21 cellular contexts compared by ENCODE assay signal in the genomic region with DNA sequence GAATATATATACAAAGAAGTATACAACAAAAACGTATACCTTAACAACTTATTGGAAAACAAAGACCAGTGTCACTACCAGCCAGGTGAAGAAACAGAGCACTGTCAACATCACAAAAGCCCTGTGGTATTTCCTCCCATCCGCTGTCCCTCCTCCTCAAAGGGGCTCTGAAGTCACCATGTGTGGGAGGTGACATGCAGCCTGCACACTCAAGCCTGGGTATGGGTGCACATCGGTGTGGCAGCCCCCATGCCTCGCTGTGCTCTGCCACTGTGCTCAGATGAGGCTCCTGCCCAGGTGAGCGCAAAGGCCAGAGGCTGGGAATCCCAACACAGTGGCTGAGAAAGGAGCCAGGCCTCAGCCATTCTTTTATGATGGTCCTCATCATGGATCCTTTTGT.
DNase-seq lines count a peak whose midpoint lies in the region; ATAC-seq and TF ChIP-seq lines count a peak whose summit lies in the region.
"Had no signal": no experiment of that assay in that cellular context is flagged by ENCODE, and none has a peak within 500 bp of the region (broad histone marks: within the 10 kb centered on the region; RNA-seq: fewer than 3 reads in every experiment).

No MANE protein-coding gene starts in this region.

- 0 out of 2 replicates have a peak, but pooled peaks cover 8% of the 10 kb centered on the region for H3K79me2 ChIP-seq in MM.1S (ENCODE audit: low read length)

- peaks cover 2% of the 10 kb centered on the region for H3K36me3 Mint-ChIP-seq in activated CD4-positive, alpha-beta T cell treated with anti-CD3 and anti-CD28 coated beads, Interleukin-2, amount 10 ng/mL, durations not matched to agents 24 days and 14 days (ENCODE audit: low read depth)
- peaks cover 10% of the 10 kb centered on the region for H3K36me3 Mint-ChIP-seq in Caco-2 (ENCODE audit: insufficient read depth, unreplicated experiment)
- H3K36me3 Mint-ChIP-seq in activated naive CD8-positive, alpha-beta T cell treated with anti-CD3 and anti-CD28 coated beads, Interleukin-2, amount 50 U/mL, for 24 hours (ENCODE audit: low read depth) = no peaks in the 10 kb centered on the region

- H3K4me1 Mint-ChIP-seq in activated CD4-positive, alpha-beta T cell treated with anti-CD3 and anti-CD28 coated beads, Interleukin-2, amount 10 ng/mL, durations not matched to agents 24 days and 14 days = peaks cover 50% of the 10 kb centered on the region
- peaks cover 57% of the 10 kb centered on the region for H3K4me1 Mint-ChIP-seq in Caco-2 (ENCODE audit: low read depth, unreplicated experiment)
- peaks cover 52% of the 10 kb centered on the region for H3K4me1 Mint-ChIP-seq in activated naive CD8-positive, alpha-beta T cell treated with anti-CD3 and anti-CD28 coated beads, Interleukin-2, amount 50 U/mL, for 24 hours

- H3K4me1 ChIP-seq in Caco-2 = peaks cover 26% of the 10 kb centered on the region; the same call in 1 of the 2 replicates
- H3K4me1 ChIP-seq in MM.1S (ENCODE audit: low read length) = no peaks in the 10 kb centered on the region

- H3K4me2 ChIP-seq in MM.1S (ENCODE audit: low read depth, low read length) = no peak overlapping the region
- H3K4me2 ChIP-seq: BLaER1, smooth muscle cell had no signal

- CTCF ChIA-PET in Caco-2 (lab: Charles Lee) = no interaction called here

- H2AFZ ChIP-seq in MM.1S (ENCODE audit: low read length) = no peak overlapping the region

- TF ChIP-seq CTCF in Caco-2 (IDR thresholded peaks at IDR 0.05; ENCODE audit: insufficient read depth in 1 of 2, low read depth in 1 of 2, low read length in 1 of 2, severe bottlenecking in 1 of 2, unreplicated experiment in 1 of 2) (no peak), MM.1S (IDR thresholded peaks at IDR 0.05; ENCODE audit: low read length) (no peak)

- no peaks in the 10 kb centered on the region for H3K9me3 Mint-ChIP-seq in activated CD4-positive, alpha-beta T cell treated with anti-CD3 and anti-CD28 coated beads, Interleukin-2, amount 10 ng/mL, durations not matched to agents 24 days and 14 days
- no peaks in the 10 kb centered on the region for H3K9me3 Mint-ChIP-seq in Caco-2 (ENCODE audit: unreplicated experiment)
- H3K9me3 Mint-ChIP-seq in activated naive CD8-positive, alpha-beta T cell treated with anti-CD3 and anti-CD28 coated beads, Interleukin-2, amount 50 U/mL, for 24 hours = no peaks in the 10 kb centered on the region
- H3K9me3 Mint-ChIP-seq: type B pancreatic cell had no signal

- H3K36me3 ChIP-seq in Caco-2 (ENCODE audit: control insufficient read depth, insufficient read depth, low read length) (no peaks in the 10 kb centered on the region), MM.1S (replicated peaks; ENCODE audit: insufficient read depth, low read length) (no peaks in the 10 kb centered on the region)
- H3K36me3 ChIP-seq: adrenal gland had no signal

- H3K27me3 ChIP-seq in Caco-2 (replicated peaks; ENCODE audit: control insufficient read depth, insufficient read depth, low read length) (no peaks in the 10 kb centered on the region), MM.1S (replicated peaks; ENCODE audit: insufficient read depth, low read length) (no peaks in the 10 kb centered on the region)
- H3K27me3 ChIP-seq: adrenal gland, BLaER1, stomach had no signal

- H3K9me2 ChIP-seq in MM.1S (replicated peaks; ENCODE audit: insufficient read depth, low read length) = no peaks in the 10 kb centered on the region

- ATAC-seq in activated naive CD8-positive, alpha-beta T cell treated with anti-CD3 and anti-CD28 coated beads, Interleukin-2, amount 50 U/mL, for 24 hours = peak; percentile 39

- POLR2A ChIA-PET in Caco-2 (lab: Charles Lee) = no interaction called here

- H3K27me3 Mint-ChIP-seq in activated CD4-positive, alpha-beta T cell treated with anti-CD3 and anti-CD28 coated beads, Interleukin-2, amount 10 ng/mL, durations not matched to agents 24 days and 14 days = no peaks in the 10 kb centered on the region
- no peaks in the 10 kb centered on the region for H3K27me3 Mint-ChIP-seq in Caco-2 (ENCODE audit: insufficient read depth, unreplicated experiment)
- no peaks in the 10 kb centered on the region for H3K27me3 Mint-ChIP-seq in activated naive CD8-positive, alpha-beta T cell treated with anti-CD3 and anti-CD28 coated beads, Interleukin-2, amount 50 U/mL, for 24 hours
- H3K27me3 Mint-ChIP-seq: type B pancreatic cell had no signal

- H3K27ac Mint-ChIP-seq in activated CD4-positive, alpha-beta T cell treated with anti-CD3 and anti-CD28 coated beads, Interleukin-2, amount 10 ng/mL, durations not matched to agents 24 days and 14 days = no peak overlapping the region
- peak overlapping the region; percentile 85 for H3K27ac Mint-ChIP-seq in Caco-2 (ENCODE audit: unreplicated experiment)
- H3K27ac Mint-ChIP-seq in activated naive CD8-positive, alpha-beta T cell treated with anti-CD3 and anti-CD28 coated beads, Interleukin-2, amount 50 U/mL, for 24 hours = no peak overlapping the region

- H3K9me3 ChIP-seq in Caco-2 = no peaks in the 10 kb centered on the region
- H3K9me3 ChIP-seq in MM.1S (replicated peaks; ENCODE audit: insufficient read depth, low read length) = no peaks in the 10 kb centered on the region
- H3K9me3 ChIP-seq: adrenal gland, BLaER1, stomach had no signal

- no peak overlapping the region for H3K27ac ChIP-seq in MM.1S (ENCODE audit: low read length)
- H3K27ac ChIP-seq: adrenal gland, BLaER1, stomach had no signal

- DNase-seq in activated CD4-positive, alpha-beta T cell treated with anti-CD3 and anti-CD28 coated beads, Interleukin-2, amount 10 ng/mL, durations not matched to agents 24 days and 14 days = peak; percentile 68
- no peak for DNase-seq in activated CD4-positive, alpha-beta T cell treated with anti-CD3 and anti-CD28 coated beads, Interleukin-2, amount 50 U/mL, for 48 hours
- DNase-seq in Caco-2 (peak in 1 of 2 experiments; percentile 38), AG08395 (ENCODE audit: low spot score) (no peak), MM.1S (no peak), NCI-H1436 treated with DMSO at 0.1 percent for 48 hours (lab: John Stamatoyannopoulos, UW) (no peak)
- DNase-seq in activated naive CD8-positive, alpha-beta T cell treated with anti-CD3 and anti-CD28 coated beads, Interleukin-2, amount 50 U/mL, for 24 hours = peak; percentile 27
- peak; percentile 9 to 18 for DNase-seq in stimulated activated CD8-positive, alpha-beta memory T cell treated with anti-CD3 and anti-CD28 coated beads, Interleukin-15, amount 100 ng/mL, for 48 hours (ENCODE audit: low read depth in 2 of 2)
- DNase-seq: adrenal gland; KBM-7; NCI-H2029; NCI-H226; occipital lobe; SHP77 treated with DMSO at 0.1 percent for 48 hours; stimulated activated CD4-positive, alpha-beta T cell treated with anti-CD3 and anti-CD28 coated beads, Interleukin-2, amount 100 ng/mL, for 48 hours; stomach; SW 1271 had no signal

- H3K4me3 ChIP-seq in Caco-2 (ENCODE audit: low read depth, low read length) (no peak overlapping the region), MM.1S (ENCODE audit: low read length) (no peak overlapping the region)
- H3K4me3 ChIP-seq: adrenal gland, BLaER1, lung, smooth muscle cell, stomach had no signal

- intact Hi-C loops in activated CD4-positive, alpha-beta T cell treated with anti-CD3 and anti-CD28 coated beads, Interleukin-2, amount 10 ng/mL, durations not matched to agents 24 days and 14 days (cut with micrococcal nuclease) = loop anchor here (10.0 kb wide), 1 partner anchor 271 kb away; no protein-coding TSS in a partner anchor
- intact Hi-C loops in Caco-2 (cut with micrococcal nuclease; ENCODE audit: unreplicated experiment) = loop anchor here (10.0 kb wide), 1 partner anchor 101 kb away; no protein-coding TSS in a partner anchor

- no TSS peak for BruUV-seq in Caco-2 (replicated peaks; lab: Mats Ljungman, UMichigan)

- no peaks in the 10 kb centered on the region for H4K20me1 ChIP-seq in MM.1S (ENCODE audit: insufficient read depth, low read length)

- no peaks in the 10 kb centered on the region for H3F3A ChIP-seq in MM.1S (ENCODE audit: insufficient read depth, low read length)

- H3K4me3 Mint-ChIP-seq in activated CD4-positive, alpha-beta T cell treated with anti-CD3 and anti-CD28 coated beads, Interleukin-2, amount 10 ng/mL, durations not matched to agents 24 days and 14 days = no peak overlapping the region
- peak overlapping the region; percentile 43 for H3K4me3 Mint-ChIP-seq in Caco-2 (ENCODE audit: unreplicated experiment)
- H3K4me3 Mint-ChIP-seq in activated naive CD8-positive, alpha-beta T cell treated with anti-CD3 and anti-CD28 coated beads, Interleukin-2, amount 50 U/mL, for 24 hours = no peak overlapping the region
- H3K4me3 Mint-ChIP-seq: type B pancreatic cell had no signal

- H3K9ac ChIP-seq in MM.1S (ENCODE audit: low read length) = no peak overlapping the region
- H3K9ac ChIP-seq: BLaER1 had no signal

Comparison
In these comparisons a context has a peak if more than half of its experiments do, and no peak if none do; other contexts are left out.
1. DNase-seq: peak in activated CD4-positive, alpha-beta T cell treated with anti-CD3 and anti-CD28 coated beads, Interleukin-2, amount 10 ng/mL, durations not matched to agents 24 days and 14 days (single experiment), activated naive CD8-positive, alpha-beta T cell treated with anti-CD3 and anti-CD28 coated beads, Interleukin-2, amount 50 U/mL, for 24 hours (single experiment) and stimulated activated CD8-positive, alpha-beta memory T cell treated with anti-CD3 and anti-CD28 coated beads, Interleukin-15, amount 100 ng/mL, for 48 hours (2 of 2); none in activated CD4-positive, alpha-beta T cell treated with anti-CD3 and anti-CD28 coated beads, Interleukin-2, amount 50 U/mL, for 48 hours (0 of 2), AG08395 (single experiment), MM.1S (single experiment) and NCI-H1436 treated with DMSO at 0.1 percent for 48 hours (single experiment).